In the genomic region with DNA sequence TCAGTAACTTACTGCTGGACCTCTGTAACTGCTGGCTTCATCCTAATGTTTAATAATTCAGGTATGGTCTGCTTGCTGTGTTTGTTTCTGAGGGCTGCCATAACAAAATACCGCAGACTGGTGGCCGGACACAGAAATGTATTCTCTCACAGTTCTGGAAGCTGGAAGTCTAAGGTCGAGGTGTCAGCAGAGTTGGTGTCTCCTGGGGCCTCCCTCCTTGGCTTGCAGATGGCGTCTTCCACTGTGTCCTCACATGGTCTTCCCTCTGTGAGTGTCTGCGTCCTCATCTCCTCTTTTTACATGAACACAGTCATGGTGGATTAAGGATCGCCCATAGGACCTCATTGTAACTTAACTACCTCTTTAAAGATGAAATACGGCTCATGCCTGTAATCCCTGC, we compare ENCODE assay signal across 21 cellular contexts.
"Had no signal": no experiment of that assay in that cellular context is flagged by ENCODE, and none has a peak within 500 bp of the region (broad histone marks: within the 10 kb centered on the region; RNA-seq: fewer than 3 reads in every experiment).

No MANE protein-coding gene starts in this region.

- H3K4me1 ChIP-seq: adrenal gland, esophagus squamous epithelium, suprapubic skin had no signal

- H3K4me3 ChIP-seq: adrenal gland, coronary artery, esophagus squamous epithelium, lung, SK-N-MC, skin epidermis, suprapubic skin had no signal

- H3K36me3 Mint-ChIP-seq: type B pancreatic cell had no signal

- DNase-seq: activated CD4-positive, alpha-beta T cell treated with anti-CD3 and anti-CD28 coated beads for 1 hour; activated CD8-positive, alpha-beta memory T cell treated with anti-CD3 and anti-CD28 coated beads, Interleukin-2, amount 50 U/mL, for 48 hours; activated naive CD4-positive, alpha-beta T cell treated with anti-CD3 and anti-CD28 coated beads for 36 hours; adrenal gland; central memory CD4-positive, alpha-beta T cell; esophagus squamous epithelium; hypothalamus; kidney glomerular epithelial cell; retina; stimulated activated CD4-positive, alpha-beta T cell treated with anti-CD3 and anti-CD28 coated beads, Interleukin-15, amount 100 ng/mL, for 24 hours; stimulated activated CD4-positive, alpha-beta T cell treated with anti-CD3 and anti-CD28 coated beads, Interleukin-4, amount 100 ng/mL, for 1 hour; stimulated activated naive CD4-positive, alpha-beta T cell treated with Interleukin-2 at 50 U/mL for 16 hours; T1000 had no signal

- H3K27ac Mint-ChIP-seq: activated naive CD4-positive, alpha-beta T cell treated with anti-CD3 and anti-CD28 coated beads for 36 hours; activated T-helper 2 cell treated with anti-CD3 and anti-CD28 coated beads, Interferon-gamma antibody, Interleukin-2, Interleukin-4, amounts not matched to agents 10 μg/mL and 5 μg/mL and 100 μg/mL, durations not matched to agents 14 hours and 24 hours and 36 hours had no signal

- H3K9me3 Mint-ChIP-seq: activated naive CD4-positive, alpha-beta T cell treated with anti-CD3 and anti-CD28 coated beads for 36 hours; activated T-helper 2 cell treated with anti-CD3 and anti-CD28 coated beads, Interferon-gamma antibody, Interleukin-2, Interleukin-4, amounts not matched to agents 10 μg/mL and 5 μg/mL and 100 μg/mL, durations not matched to agents 14 hours and 24 hours and 36 hours; type B pancreatic cell had no signal

- H3K27me3 ChIP-seq: adrenal gland, esophagus squamous epithelium, neutrophil, suprapubic skin had no signal

- H3K36me3 ChIP-seq: adrenal gland, esophagus squamous epithelium, neutrophil, suprapubic skin had no signal

- H3K4me3 Mint-ChIP-seq: activated naive CD4-positive, alpha-beta T cell treated with anti-CD3 and anti-CD28 coated beads for 36 hours; type B pancreatic cell had no signal

- H3K27ac ChIP-seq: adrenal gland, coronary artery, esophagus squamous epithelium, SK-N-MC, skin epidermis, suprapubic skin had no signal

- H3K9me3 ChIP-seq: adrenal gland, esophagus squamous epithelium, neutrophil, suprapubic skin had no signal

- H3K27me3 Mint-ChIP-seq: type B pancreatic cell had no signal
